ENCODE assay signal across 16 cellular contexts in genomic region chr16:3530371-3530914, GRCh38. TPM values are rescaled to one million over a fixed set of nuclear protein-coding genes. Genes with fewer than 3 reads are reported as not detected.
DNase-seq lines count a peak whose midpoint lies in the region; ATAC-seq, FAIRE-seq and TF ChIP-seq lines count a peak whose summit lies in the region.
"Had no signal": no experiment of that assay in that cellular context is flagged by ENCODE, and none has a peak within 500 bp of the region (broad histone marks: within the 10 kb centered on the region; RNA-seq: fewer than 3 reads in every experiment).

No MANE protein-coding gene starts in this region.

- H3K4me2 ChIP-seq in mammary epithelial cell (ENCODE audit: insufficient read depth, low read depth, low read length), result no peak overlapping the region

- peak; percentile 62 for DNase-seq in mammary epithelial cell
- DNase-seq in MCF 10A (ENCODE audit: unreplicated experiment), result no peak
- DNase-seq in NCI-H460 (ENCODE audit: extremely low read depth, low read depth), result peak; percentile 3
- peak; percentile 45 for DNase-seq in epithelial cell of prostate (ENCODE audit: low read depth, low spot score)
- DNase-seq in upper lobe of right lung, result peak; percentile 46
- DNase-seq in HTR-8/SVneo (ENCODE audit: insufficient read length, low spot score), result no peak
- no peak for DNase-seq in left cardiac atrium
- DNase-seq: ACHN, C1 segment of cervical spinal cord, DMS79 treated with DMSO at 0.1 percent for 48 hours, MV-4-11, NCI-H187, NCI-H2107, NCI-H524 treated with DMSO at 0.1 percent for 48 hours, SJCRH30 had no signal

- no peaks in the 10 kb centered on the region for H3K4me1 Mint-ChIP-seq in MCF 10A (ENCODE audit: insufficient read depth, unreplicated experiment)

- H3K27me3 Mint-ChIP-seq in MCF 10A (ENCODE audit: insufficient read depth, unreplicated experiment), result no peaks in the 10 kb centered on the region

- BruUV-seq in mammary epithelial cell (replicated peaks; lab: Mats Ljungman, UMichigan), result no TSS peak
- no TSS peak for BruUV-seq in MCF 10A (replicated peaks; lab: Mats Ljungman, UMichigan)

- 98% methylated on average over 8 of the region's 12 CpGs for WGBS in mammary epithelial cell (ENCODE audit: low coverage, missing lambda C conversion rate)

- H3K4me3 ChIP-seq in mammary epithelial cell (replicated peaks in 1 of 3; ENCODE audit: insufficient read depth in 1 of 3, low read depth in 2 of 3, low read length in 3 of 3) (no peak overlapping the region), upper lobe of right lung (no peak overlapping the region)
- H3K4me3 ChIP-seq: SJCRH30 had no signal

- no peaks in the 10 kb centered on the region for H4K20me1 ChIP-seq in mammary epithelial cell (ENCODE audit: insufficient read depth, low read length)

- H3K36me3 ChIP-seq in mammary epithelial cell (ENCODE audit: insufficient read depth, low read length) (peaks cover 5% of the 10 kb centered on the region), upper lobe of right lung (peaks cover 54% of the 10 kb centered on the region)
- H3K36me3 ChIP-seq: SJCRH30 had no signal

- H3K4me1 ChIP-seq in mammary epithelial cell (ENCODE audit: insufficient read depth, low read length) (no peaks in the 10 kb centered on the region), upper lobe of right lung (no peaks in the 10 kb centered on the region)
- H3K4me1 ChIP-seq: SJCRH30 had no signal

- dilution Hi-C loops in mammary epithelial cell (cut with HindIII; ENCODE audit: low sequenced_read_pairs), result no loop called here

- CTCF ChIA-PET in mammary epithelial cell (lab: Charles Lee; ENCODE audit: low non-redundant PET), result no interaction called here
- CTCF ChIA-PET in MCF 10A (lab: Yijun Ruan, JAX), result interaction anchor here (0.6 to 0.7 kb wide), 2 partner anchors 139 to 143 kb away, joined by 3 to 4 read pairs; no protein-coding TSS in a partner anchor

- no peak overlapping the region for H3K27ac ChIP-seq in mammary epithelial cell (ENCODE audit: insufficient read depth, low read depth, low read length)
- no peak overlapping the region for H3K27ac ChIP-seq in epithelial cell of prostate
- no peak overlapping the region for H3K27ac ChIP-seq in upper lobe of right lung
- H3K27ac ChIP-seq: SJCRH30 had no signal

- ATAC-seq in upper lobe of right lung (no peak), left cardiac atrium (no peak)

- TF ChIP-seq CTCF in mammary epithelial cell (conservative IDR thresholded peaks at IDR 0.05 in 1 of 2, IDR thresholded peaks at IDR 0.05 in 1 of 2; ENCODE audit: extremely low read depth in 1 of 2, insufficient read depth in 1 of 2, low read depth in 1 of 2, low read length in 2 of 2) (no peak), MCF 10A (IDR thresholded peaks at IDR 0.05; ENCODE audit: unreplicated experiment) (no peak), upper lobe of right lung (IDR thresholded peaks at IDR 0.05) (no peak)

- no peak overlapping the region for H3K9ac ChIP-seq in mammary epithelial cell (ENCODE audit: insufficient read depth, low read length)

- no peak overlapping the region for H3K4me3 Mint-ChIP-seq in MCF 10A (ENCODE audit: unreplicated experiment)

- H3K27me3 ChIP-seq in mammary epithelial cell (ENCODE audit: insufficient read depth, low read length), result no peaks in the 10 kb centered on the region
- no peaks in the 10 kb centered on the region for H3K27me3 ChIP-seq in upper lobe of right lung
- H3K27me3 ChIP-seq: SJCRH30 had no signal

- in situ Hi-C loops in mammary epithelial cell (cut with MboI; ENCODE audit: low sequenced_read_pairs in 2 of 2), result loop anchor here in 1 of 2 donors (25.0 kb wide), 1 partner anchor 332 kb away; no protein-coding TSS in a partner anchor

- H3K27ac Mint-ChIP-seq in MCF 10A (ENCODE audit: low read depth, unreplicated experiment), result no peak overlapping the region

- no peaks in the 10 kb centered on the region for H3K79me2 ChIP-seq in mammary epithelial cell (ENCODE audit: insufficient read depth, low read length)

- peaks cover 79% of the 10 kb centered on the region for H3K36me3 Mint-ChIP-seq in MCF 10A (ENCODE audit: insufficient read depth, unreplicated experiment)

- intact Hi-C loops in mammary epithelial cell (cut with micrococcal nuclease) (loop anchor here (10.0 kb wide), 1 partner anchor 54 kb away; no protein-coding TSS in a partner anchor), MCF 10A (cut with micrococcal nuclease) (no loop called here), upper lobe of right lung (cut with DNase I) (no loop called here), left cardiac atrium (cut with DNase I) (loop anchor here in 1 of 2 donors (10.0 kb wide), 1 partner anchor 74 kb away; no protein-coding TSS in a partner anchor)

- no peaks in the 10 kb centered on the region for H3K9me3 Mint-ChIP-seq in MCF 10A (ENCODE audit: unreplicated experiment)

- H3K9me3 ChIP-seq in mammary epithelial cell (replicated peaks; ENCODE audit: insufficient read depth, low read length) (no peaks in the 10 kb centered on the region), upper lobe of right lung (no peaks in the 10 kb centered on the region)
- H3K9me3 ChIP-seq: SJCRH30 had no signal

- no peak for FAIRE-seq in HTR-8/SVneo (lab: Jason Lieb, UNC)

- POLR2A ChIA-PET in MCF 10A (lab: Yijun Ruan, JAX), result no interaction called here

- H2AFZ ChIP-seq in mammary epithelial cell (ENCODE audit: low read depth, low read length), result no peak overlapping the region

RNA-seq across cellular contexts. Expression of gene CLUAP1, which starts 29.6 kb away (rescaled TPM):
- total RNA-seq in mammary epithelial cell (10 to 100 TPM; 12.0 to 19.1 TPM), MCF 10A (2022) (29.5 and 33.1 TPM in 2 replicates), upper lobe of right lung (23.3 TPM), left cardiac atrium (10 to 100 TPM; 15.4 to 16.0 TPM)
- 7.5 TPM for polyA plus RNA-seq in mammary epithelial cell
- polyA minus RNA-seq in mammary epithelial cell, result 43.1 TPM
- 25.1 and 31.9 TPM in 2 replicates for total RNA-seq in NCI-H460 (2014; rRNA removed; shearing (Covaris generic))
- 14.7 and 19.2 TPM in 2 replicates for polyA plus RNA-seq in NCI-H460 (2014; cell fraction: nucleus; rRNA removed)

RNA-seq across cellular contexts. Expression of gene C16orf90, which starts 35.2 kb away (rescaled TPM):
- total RNA-seq in mammary epithelial cell (not detected), MCF 10A (2022) (not detected in 2 replicates), upper lobe of right lung (not detected), left cardiac atrium (not detected)
- polyA plus RNA-seq in mammary epithelial cell, result not detected
- polyA minus RNA-seq in mammary epithelial cell, result not detected
- not detected in 2 replicates for total RNA-seq in NCI-H460 (2014; rRNA removed; shearing (Covaris generic))
- polyA plus RNA-seq in NCI-H460 (2014; cell fraction: nucleus; rRNA removed), result not detected in 2 replicates
- total RNA-seq: H4, SJCRH30 had no signal

RNA-seq across cellular contexts. Expression of gene NLRC3, which starts 46.8 kb away (rescaled TPM):
- total RNA-seq in mammary epithelial cell (under 1 TPM; under 0.01 to 0.05 TPM), MCF 10A (2022) (not detected in 2 replicates), upper lobe of right lung (5.5 TPM), left cardiac atrium (1 to 10 TPM in 1 of 2 donors, under 1 TPM in 1; 0.81 to 1.0 TPM)
- polyA plus RNA-seq in mammary epithelial cell, result not detected
- not detected for polyA minus RNA-seq in mammary epithelial cell
- not detected in 2 replicates for total RNA-seq in NCI-H460 (2014; rRNA removed; shearing (Covaris generic))
- not detected in 2 replicates for polyA plus RNA-seq in NCI-H460 (2014; cell fraction: nucleus; rRNA removed)
- total RNA-seq: H4 had no signal

Comparison
In these comparisons a context has a peak if more than half of its experiments do, and no peak if none do; other contexts are left out.
1. DNase-seq: peak in mammary epithelial cell (single experiment), NCI-H460 (single experiment), epithelial cell of prostate (single experiment) and upper lobe of right lung (single experiment); none in MCF 10A (single experiment), HTR-8/SVneo (single experiment) and left cardiac atrium (single experiment).